25 cellular contexts compared by ENCODE assay signal in the genomic region with DNA sequence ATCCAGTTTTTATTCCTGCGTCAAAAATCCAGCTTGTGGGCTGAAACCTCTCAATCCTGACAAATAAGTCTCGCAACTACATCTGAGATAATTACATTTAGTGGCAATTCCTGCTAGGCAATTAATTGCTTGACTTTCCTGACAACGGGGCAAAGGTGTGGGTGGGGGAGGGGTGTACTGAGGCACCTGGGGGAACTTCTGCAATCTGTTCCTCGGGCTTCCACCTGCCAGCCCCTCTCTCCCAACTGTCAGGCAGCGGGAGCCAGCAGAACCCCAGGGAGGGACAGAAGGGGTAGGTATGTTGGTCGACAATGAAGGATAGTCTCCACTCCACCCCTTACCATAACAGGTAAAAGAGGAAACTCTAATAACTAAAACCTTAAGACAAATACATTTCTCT. TPM values are rescaled to one million over a fixed set of nuclear protein-coding genes. Genes with fewer than 3 reads are reported as not detected.
DNase-seq lines count a peak whose midpoint lies in the region; ATAC-seq, FAIRE-seq and TF ChIP-seq lines count a peak whose summit lies in the region.
"Had no signal": no experiment of that assay in that cellular context is flagged by ENCODE, and none has a peak within 500 bp of the region (broad histone marks: within the 10 kb centered on the region; RNA-seq: fewer than 3 reads in every experiment).

No MANE protein-coding gene starts in this region.

- no peak for FAIRE-seq in small intestine (lab: Jason Lieb, UNC)
- FAIRE-seq: GM12891 had no signal

- 12 to 31% (median 24%) methylated on average over 6 of the region's 6 CpGs for WGBS in small intestine, 3 donors

- intact Hi-C loops in left ventricle myocardium superior (cut with micrococcal nuclease) = no loop called here

- H3K4me3 ChIP-seq in duodenal mucosa (ENCODE audit: low read depth in 1 of 2, low read length in 2 of 2) = peak overlapping the region; percentile 53 to 65
- H3K4me3 ChIP-seq in small intestine (ENCODE audit: low read depth in 1 of 2, low read length in 2 of 2) = peak overlapping the region in 1 of 2 donors; percentile 29
- H3K4me3 ChIP-seq: SJCRH30 had no signal

- H3K9me3 ChIP-seq in duodenal mucosa (ENCODE audit: control insufficient read depth in 1 of 2, low read length in 2 of 2) (no peaks in the 10 kb centered on the region), small intestine (ENCODE audit: control insufficient read depth, low read depth) (no peaks in the 10 kb centered on the region)
- H3K9me3 ChIP-seq: Caco-2, SJCRH30 had no signal

- H3K27me3 ChIP-seq in duodenal mucosa (ENCODE audit: control insufficient read depth in 1 of 2, insufficient read depth in 2 of 2, low read length in 2 of 2) (no peaks in the 10 kb centered on the region), small intestine (ENCODE audit: control insufficient read depth in 2 of 2, insufficient read depth in 2 of 2, low read length in 2 of 2) (no peaks in the 10 kb centered on the region)
- H3K27me3 ChIP-seq: SJCRH30 had no signal

- DNase-seq in NCI-H1417 (lab: John Stamatoyannopoulos, UW) (peak in 2 of 3 experiments; percentile 65 to 85), NCI-H2171 (lab: John Stamatoyannopoulos, UW) (peak; percentile 20), small intestine (peak; percentile 60), left ventricle myocardium superior (no peak), erythroblast (lab: John Stamatoyannopoulos, UW) (no peak), NCI-H1930 (lab: John Stamatoyannopoulos, UW) (no peak)
- DNase-seq: C1 segment of cervical spinal cord; Caco-2; CD8-positive, alpha-beta T cell; DMS79; EL; GF-D8; Karpas-422; NCI-H1092 treated with DMSO at 0.1 percent for 48 hours; NCI-H187; NCI-H2107; NCI-H446 treated with DMSO at 0.1 percent for 48 hours; NCI-H526; PC-3; SJCRH30; T-helper 2 cell had no signal

- no peak overlapping the region for H3K27ac ChIP-seq in duodenal mucosa (ENCODE audit: low read depth, low read length)
- H3K27ac ChIP-seq in small intestine (ENCODE audit: low read depth in 1 of 2, low read length in 1 of 2) = no peak overlapping the region
- H3K27ac ChIP-seq: SJCRH30 had no signal

- TF ChIP-seq POLR2A in erythroblast (IDR thresholded peaks at IDR 0.05; ENCODE audit: low read length) = no peak

- ATAC-seq in left ventricle myocardium superior = no peak
- ATAC-seq: CD8-positive, alpha-beta T cell; PC-3 had no signal

- H3K9ac ChIP-seq in duodenal mucosa (ENCODE audit: low read depth in 1 of 2, low read length in 2 of 2) = peak overlapping the region in 1 of 2 donors; percentile 1

- H3K36me3 ChIP-seq in duodenal mucosa (ENCODE audit: control insufficient read depth in 1 of 2, insufficient read depth in 2 of 2, low read length in 2 of 2) = no peaks in the 10 kb centered on the region
- H3K36me3 ChIP-seq in small intestine (ENCODE audit: control insufficient read depth in 2 of 2, insufficient read depth in 2 of 2, low read length in 2 of 2) = no peaks in the 10 kb centered on the region
- H3K36me3 ChIP-seq: SJCRH30 had no signal

- no peaks in the 10 kb centered on the region for H3K4me1 ChIP-seq in duodenal mucosa (ENCODE audit: control insufficient read depth in 1 of 2, insufficient read depth in 2 of 2, low read length in 2 of 2)
- no peaks in the 10 kb centered on the region for H3K4me1 ChIP-seq in small intestine (ENCODE audit: control insufficient read depth in 2 of 2, insufficient read depth in 1 of 2, low read depth in 1 of 2, low read length in 1 of 2)
- H3K4me1 ChIP-seq: SJCRH30 had no signal

RNA-seq across cellular contexts. Expression of gene C6orf52, which starts 6.8 kb away (rescaled TPM):
- polyA plus RNA-seq in small intestine = 1 to 10 TPM; 1.6 to 5.1 (median 2.8) TPM
- not detected for total RNA-seq in left ventricle myocardium superior
- total RNA-seq: CD8-positive, alpha-beta T cell; H4; HT-29; SJCRH30 had no signal

RNA-seq across cellular contexts. Expression of gene PAK1IP1, which starts 7.2 kb away (rescaled TPM):
- 10 to 100 TPM in 1 of 3 donors, 1 to 10 TPM in 2; 5.1 to 17.5 (median 7.6) TPM for polyA plus RNA-seq in small intestine
- total RNA-seq in left ventricle myocardium superior = 11.0 TPM

RNA-seq across cellular contexts. Expression of gene TMEM14C, which starts 35.3 kb away (rescaled TPM):
- polyA plus RNA-seq in small intestine = 100 to 1,000 TPM; 105 to 144 (median 137) TPM
- total RNA-seq in left ventricle myocardium superior = 128 TPM

Comparison
In these comparisons a context has a peak if more than half of its experiments do, and no peak if none do; other contexts are left out.
1. DNase-seq: peak in NCI-H1417 (2 of 3), NCI-H2171 (single experiment) and small intestine (single experiment); none in left ventricle myocardium superior (single experiment), erythroblast (0 of 2) and NCI-H1930 (0 of 2).